8 cellular contexts compared by ENCODE assay signal in the genomic region with DNA sequence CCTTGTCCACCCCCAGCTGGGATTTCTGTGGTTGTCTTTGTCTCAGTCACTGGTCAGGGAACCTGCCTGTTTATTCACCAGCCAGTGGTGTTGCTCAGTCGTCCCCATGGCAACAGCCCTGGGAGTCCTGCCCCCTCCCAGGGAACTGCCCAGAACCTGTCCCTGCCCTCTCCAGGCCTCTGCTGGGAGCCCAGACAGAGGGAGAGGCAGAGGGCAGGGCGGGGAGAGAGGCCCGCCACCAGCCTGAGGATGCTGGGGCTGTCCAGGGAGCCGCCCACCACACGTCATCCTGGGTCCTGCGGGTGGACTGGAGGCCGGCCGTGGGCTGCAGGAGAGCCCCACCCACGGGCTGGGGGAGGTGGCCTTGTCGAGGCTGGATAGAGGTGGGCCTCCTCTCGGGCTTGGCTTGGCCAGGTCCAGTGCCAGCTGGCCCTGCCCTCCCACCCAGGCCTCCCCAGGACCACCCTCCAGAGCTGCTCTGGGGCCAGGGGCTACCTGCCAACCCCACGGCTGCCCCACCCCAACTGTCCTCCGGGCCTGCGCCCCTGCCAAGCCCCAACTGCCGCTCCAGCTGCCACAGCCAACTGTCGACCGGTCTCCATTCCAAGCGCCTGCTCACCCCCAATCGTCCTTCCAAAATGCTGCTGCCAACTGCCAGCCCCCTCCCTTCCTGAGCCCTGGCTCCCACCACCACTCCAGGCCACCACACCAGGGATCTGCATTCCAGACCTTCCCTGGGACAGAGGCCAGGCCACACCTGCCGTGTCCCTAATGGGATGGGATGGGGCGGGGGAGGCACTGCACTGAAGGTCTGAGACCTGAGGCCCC. TPM values are rescaled to one million over a fixed set of nuclear protein-coding genes. Genes with fewer than 3 reads are reported as not detected.
DNase-seq lines count a peak whose midpoint lies in the region; ATAC-seq and TF ChIP-seq lines count a peak whose summit lies in the region.

No MANE protein-coding gene starts in this region.

- TF ChIP-seq POLR2A in right lobe of liver (IDR thresholded peaks at IDR 0.05) (no peak), uterus (IDR thresholded peaks at IDR 0.05) (peak in 1 of 2 donors; percentile 23)

- H3K9me3 ChIP-seq in PC-9 (ENCODE audit: insufficient read depth, low read depth) (no peaks in the 10 kb centered on the region), duodenal mucosa (ENCODE audit: control insufficient read depth in 1 of 2, low read length in 2 of 2) (no peaks in the 10 kb centered on the region), right lobe of liver (no peaks in the 10 kb centered on the region), uterus (no peaks in the 10 kb centered on the region)

- H2AFZ ChIP-seq in PC-9, result peak overlapping the region; percentile 24; the same call in 1 of the 2 replicates

- H3K4me2 ChIP-seq in PC-9, result peak overlapping the region; percentile 53

- H3K4me3 ChIP-seq in PC-9 (no peak overlapping the region), duodenal mucosa (ENCODE audit: low read depth in 1 of 2, low read length in 2 of 2) (no peak overlapping the region), right lobe of liver (no peak overlapping the region), uterus (no peak overlapping the region)

- no peak overlapping the region for H3K9ac ChIP-seq in duodenal mucosa (ENCODE audit: low read depth in 1 of 2, low read length in 2 of 2)

- DNase-seq in NCI-H82 (lab: John Stamatoyannopoulos, UW) (peak; percentile 79), NCI-H82 treated with DMSO at 0.1 percent for 48 hours (lab: John Stamatoyannopoulos, UW; ENCODE audit: unreplicated experiment) (no peak), PC-9 (peak; percentile 95 to 97), right lobe of liver (peak; percentile 77 to 84 (median 82)), uterus (peak; percentile 92 to 93)

- H3K27me3 ChIP-seq in PC-9 (ENCODE audit: insufficient read depth, low read depth) (no peaks in the 10 kb centered on the region), duodenal mucosa (ENCODE audit: control insufficient read depth in 1 of 2, insufficient read depth in 2 of 2, low read length in 2 of 2) (peaks cover 9 to 20% of the 10 kb centered on the region in 2 donors), right lobe of liver (no peaks in the 10 kb centered on the region), uterus (no peaks in the 10 kb centered on the region)

- 75% methylated on average over 8 of the region's 21 CpGs for WGBS in right lobe of liver (ENCODE audit: insufficient coverage, low coverage, low lambda C conversion rate, missing lambda C conversion rate)

- no peaks in the 10 kb centered on the region for H4K20me1 ChIP-seq in PC-9 (ENCODE audit: insufficient read depth)

- H3K36me3 ChIP-seq in PC-9 (ENCODE audit: low read depth) (no peaks in the 10 kb centered on the region), duodenal mucosa (ENCODE audit: control insufficient read depth in 1 of 2, insufficient read depth in 2 of 2, low read length in 2 of 2) (no peaks in the 10 kb centered on the region), right lobe of liver (no peaks in the 10 kb centered on the region), uterus (no peaks in the 10 kb centered on the region)

- POLR2A ChIA-PET in PC-9 (lab: Charles Lee; ENCODE audit: unreplicated experiment), result interaction anchor here (0.6 to 0.7 kb wide), 3 partner anchors 12 to 145 kb away, joined by 3 to 36 read pairs (median 3); no protein-coding TSS in a partner anchor

- H3K27ac ChIP-seq in PC-9 (no peak overlapping the region), duodenal mucosa (ENCODE audit: low read depth, low read length) (peak overlapping the region; percentile 3), right lobe of liver (no peak overlapping the region), uterus (peak overlapping the region; percentile 74 to 91)

- no peak for TF ChIP-seq CTCF in PC-9 (conservative IDR thresholded peaks at IDR 0.05)
- no peak for TF ChIP-seq CTCF in right lobe of liver (IDR thresholded peaks at IDR 0.05)
- peak in 1 of 4 experiments; percentile 18 for TF ChIP-seq CTCF in uterus (IDR thresholded peaks at IDR 0.05)

- CTCF ChIA-PET in PC-9 (lab: Charles Lee), result interaction anchor here (0.7 kb wide), 1 partner anchor 41 kb away, joined by 4 read pairs; no protein-coding TSS in a partner anchor

- no TSS peak for BruUV-seq in PC-9 (replicated peaks; lab: Mats Ljungman, UMichigan)

- peak; percentile 65 to 76 (median 74) for ATAC-seq in right lobe of liver
- no peak for ATAC-seq in GM21526 (IDR thresholded peaks at IDR 0.05; ENCODE audit: low FRiP score, unreplicated experiment)
- ATAC-seq in HG02642 (IDR thresholded peaks at IDR 0.05; ENCODE audit: poor library complexity, unreplicated experiment), result no peak

- H3K4me1 ChIP-seq in PC-9 (replicated peaks; ENCODE audit: insufficient read depth) (peaks cover 8% of the 10 kb centered on the region), duodenal mucosa (ENCODE audit: control insufficient read depth in 1 of 2, insufficient read depth in 2 of 2, low read length in 2 of 2) (peaks cover 0 to 14% of the 10 kb centered on the region in 2 donors), right lobe of liver (no peaks in the 10 kb centered on the region), uterus (peaks cover 0 to 24% of the 10 kb centered on the region in 2 donors)

- H3K9me2 ChIP-seq in PC-9 (ENCODE audit: insufficient read depth), result no peaks in the 10 kb centered on the region

- peaks cover 14% of the 10 kb centered on the region; the same call in 1 of the 2 replicates for H3F3A ChIP-seq in PC-9 (ENCODE audit: insufficient read depth, low read depth)

- intact Hi-C loops in PC-9 (cut with micrococcal nuclease; ENCODE audit: unreplicated experiment), result loop anchor here (1.0 kb wide), 1 partner anchor 30 kb away; the partner anchor contains the start of gene TPD52L2
- intact Hi-C loops in right lobe of liver (cut with DNase I), result no loop called here
- intact Hi-C loops in uterus (cut with DNase I; ENCODE audit: low total_unique reads), result no loop called here

- H3K79me2 ChIP-seq in PC-9 (ENCODE audit: low read depth), result no peaks in the 10 kb centered on the region

RNA-seq across cellular contexts. Expression of gene ZBTB46, which starts 4.2 kb away (rescaled TPM):
- total RNA-seq in PC-9 (2021), result 3.6 and 4.9 TPM in 2 replicates
- 1 to 10 TPM; 1.2 to 4.2 (median 2.4) TPM for total RNA-seq in right lobe of liver
- total RNA-seq in uterus, result 10 to 100 TPM in 3 of 4 donors, 1 to 10 TPM in 1; 5.0 to 62.8 (median 38.8) TPM

RNA-seq across cellular contexts. Expression of gene ABHD16B, which starts 26.1 kb away (rescaled TPM):
- total RNA-seq in PC-9 (2021), result not detected in 2 replicates
- total RNA-seq in right lobe of liver, result not detected
- not detected for total RNA-seq in uterus

RNA-seq across cellular contexts. Expression of gene TPD52L2, which starts 29.8 kb away (rescaled TPM):
- 149 and 158 TPM in 2 replicates for total RNA-seq in PC-9 (2021)
- total RNA-seq in right lobe of liver, result 10 to 100 TPM; 20.1 to 46.8 (median 30.5) TPM
- total RNA-seq in uterus, result 10 to 100 TPM; 44.1 to 77.8 (median 62.0) TPM

RNA-seq across cellular contexts. Expression of gene DNAJC5, which starts 59.7 kb away (rescaled TPM):
- total RNA-seq in PC-9 (2021) (47.0 and 48.1 TPM in 2 replicates), right lobe of liver (10 to 100 TPM; 10.7 to 26.0 (median 15.1) TPM), uterus (10 to 100 TPM; 10.9 to 39.8 (median 25.6) TPM)

Comparison
In these comparisons a context has a peak if more than half of its experiments do, and no peak if none do; other contexts are left out.
1. H3K27ac ChIP-seq: peak in duodenal mucosa (single experiment) and uterus (2 of 2); none in PC-9 (single experiment) and right lobe of liver (0 of 3).
2. ATAC-seq: peak in right lobe of liver (4 of 4); none in GM21526 (single experiment) and HG02642 (single experiment).